Comparison of ENCODE assay signal across 9 cellular contexts in genomic region chr19:10113964-10114650, GRCh38. TPM values are rescaled to one million over a fixed set of nuclear protein-coding genes. Genes with fewer than 3 reads are reported as not detected.
A peak's percentile ranks its signal among the peaks of the same experiment; 100 is the strongest.
DNase-seq lines count a peak whose midpoint lies in the region; ATAC-seq and TF ChIP-seq lines count a peak whose summit lies in the region.
"Had no signal": no experiment of that assay in that cellular context is flagged by ENCODE, and none has a peak within 500 bp of the region (broad histone marks: within the 10 kb centered on the region; RNA-seq: fewer than 3 reads in every experiment).

No MANE protein-coding gene starts in this region.

- no peak overlapping the region for H3K4me2 ChIP-seq in DND-41 (ENCODE audit: insufficient read depth, low read length)

- peaks cover 76 to 78% of the 10 kb centered on the region in 2 donors for H3K4me1 Mint-ChIP-seq in immature natural killer cell

- H3K4me1 ChIP-seq in DND-41 (ENCODE audit: insufficient read depth, low read length): peaks cover 16% of the 10 kb centered on the region

- TF ChIP-seq CTCF in DND-41 (IDR thresholded peaks at IDR 0.05; ENCODE audit: borderline replicate concordance, extremely low read depth, low read length, poor library complexity, severe bottlenecking): no peak

- peaks cover 29% of the 10 kb centered on the region for H3K79me2 ChIP-seq in DND-41 (ENCODE audit: insufficient read depth, low read length)

- DNase-seq in DMS53 (lab: John Stamatoyannopoulos, UW) (peak; percentile 43), DMS53 treated with DMSO at 0.1 percent for 48 hours (lab: John Stamatoyannopoulos, UW; ENCODE audit: unreplicated experiment) (no peak), DND-41 (no peak), immature natural killer cell (peak; percentile 39 to 52 (median 50)), NCI-H524 treated with DMSO at 0.1 percent for 48 hours (lab: John Stamatoyannopoulos, UW) (no peak), midbrain (lab: John Stamatoyannopoulos, UW) (no peak)
- DNase-seq: cerebellar nuclear complex had no signal

- H3K27ac ChIP-seq in DND-41 (ENCODE audit: low read length): no peak overlapping the region

- no peak overlapping the region for H2AFZ ChIP-seq in DND-41 (ENCODE audit: low read depth, low read length)

- H3K9me3 Mint-ChIP-seq in immature natural killer cell: no peaks in the 10 kb centered on the region

- ATAC-seq in DND-41 (ENCODE audit: insufficient read depth, low read depth) (peak; percentile 20), HG02981 (IDR thresholded peaks at IDR 0.05; ENCODE audit: unreplicated experiment) (no peak)

- peak overlapping the region; percentile 86 to 92 (median 89) for H3K4me3 Mint-ChIP-seq in immature natural killer cell

- peaks cover 10 to 29% (median 12%) of the 10 kb centered on the region in 3 donors for H3K36me3 Mint-ChIP-seq in immature natural killer cell

- H3K36me3 ChIP-seq in DND-41 (ENCODE audit: insufficient read depth, low read length): peaks cover 83% of the 10 kb centered on the region

- H3K4me3 ChIP-seq in DND-41 (ENCODE audit: low read depth in 1 of 2, low read length in 2 of 2): no peak overlapping the region

- H3K27me3 ChIP-seq in DND-41 (ENCODE audit: insufficient read depth, low read length, poor library complexity): no peaks in the 10 kb centered on the region

- H3K9ac ChIP-seq in DND-41 (ENCODE audit: low read depth, low read length): no peak overlapping the region

- H3K9me3 ChIP-seq in DND-41 (ENCODE audit: insufficient read depth, low read length, severe bottlenecking): no peaks in the 10 kb centered on the region

- H3K27me3 Mint-ChIP-seq in immature natural killer cell (ENCODE audit: low read depth in 3 of 3): peaks cover 19 to 47% (median 24%) of the 10 kb centered on the region in 3 donors

- H4K20me1 ChIP-seq in DND-41 (ENCODE audit: insufficient read depth, low read length): peaks cover 91% of the 10 kb centered on the region

- H3K27ac Mint-ChIP-seq in immature natural killer cell: peak overlapping the region; percentile 96 to 100 (median 99)

TF ChIP-seq in PFSK-1, 5 proteins besides CTCF, POLR2A, EP300 and RAD21:
- no peak for TF ChIP-seq SIN3A (IDR thresholded peaks at IDR 0.05; ENCODE audit: borderline replicate concordance, insufficient read depth, low read length)
- TF ChIP-seq TAF1 (IDR thresholded peaks at IDR 0.05; ENCODE audit: borderline replicate concordance, insufficient read depth, low read length): no peak
- 0 out of 2 replicates have a peak, but pooled peaks have one; percentile 17 for TF ChIP-seq POLR2AphosphoS5 (IDR thresholded peaks at IDR 0.05; ENCODE audit: low read depth, low read length)
- no peak for TF ChIP-seq REST (IDR thresholded peaks at IDR 0.05; ENCODE audit: insufficient read depth in 1 of 2, low read depth in 2 of 2, low read length in 2 of 2)
- peak; percentile 26 for TF ChIP-seq FOXP2 (optimal IDR thresholded peaks at IDR 0.05; ENCODE audit: borderline replicate concordance, extremely low read depth, extremely low read length, insufficient read depth)

RNA-seq across cellular contexts. Expression of gene P2RY11, which starts 2.6 kb away (rescaled TPM):
- polyA plus RNA-seq in PFSK-1 (2012; ENCODE audit: insufficient read length, low read depth): 41.3 TPM
- polyA plus RNA-seq in immature natural killer cell: 10 to 100 TPM in 1 of 3 donors, 1 to 10 TPM in 2; 2.6 to 26.7 (median 6.9) TPM

RNA-seq across cellular contexts. Expression of gene EIF3G, which starts 5.6 kb away (rescaled TPM):
- 661 TPM for polyA plus RNA-seq in PFSK-1 (2012; ENCODE audit: insufficient read length, low read depth)
- polyA plus RNA-seq in immature natural killer cell: 100 to 1,000 TPM; 334 to 509 (median 485) TPM

RNA-seq across cellular contexts. Expression of gene PPAN, which starts 7.9 kb away (rescaled TPM):
- 185 TPM for polyA plus RNA-seq in PFSK-1 (2012; ENCODE audit: insufficient read length, low read depth)
- 10 to 100 TPM; 12.1 to 44.8 (median 18.4) TPM for polyA plus RNA-seq in immature natural killer cell

RNA-seq across cellular contexts. Expression of gene ANGPTL6, which starts 11.6 kb away (rescaled TPM):
- 0.43 TPM for polyA plus RNA-seq in PFSK-1 (2012; ENCODE audit: insufficient read length, low read depth)
- 1 to 10 TPM in 2 of 3 donors, under 1 TPM in 1; 0.53 to 1.9 (median 1.2) TPM for polyA plus RNA-seq in immature natural killer cell

RNA-seq across cellular contexts. Expression of gene SHFL, which starts 28.0 kb away (rescaled TPM):
- 19.5 TPM for polyA plus RNA-seq in PFSK-1 (2012; ENCODE audit: insufficient read length, low read depth)
- polyA plus RNA-seq in immature natural killer cell: 10 to 100 TPM; 39.4 to 78.4 (median 44.2) TPM

Comparison
In these comparisons a context has a peak if more than half of its experiments do, and no peak if none do; other contexts are left out.
1. DNase-seq: peak in DMS53 (single experiment) and immature natural killer cell (3 of 3); none in DMS53 treated with DMSO at 0.1 percent for 48 hours (single experiment), DND-41 (single experiment), NCI-H524 treated with DMSO at 0.1 percent for 48 hours (single experiment) and midbrain (single experiment).